ENCODE assay signal across 1 cellular context in the genomic region with DNA sequence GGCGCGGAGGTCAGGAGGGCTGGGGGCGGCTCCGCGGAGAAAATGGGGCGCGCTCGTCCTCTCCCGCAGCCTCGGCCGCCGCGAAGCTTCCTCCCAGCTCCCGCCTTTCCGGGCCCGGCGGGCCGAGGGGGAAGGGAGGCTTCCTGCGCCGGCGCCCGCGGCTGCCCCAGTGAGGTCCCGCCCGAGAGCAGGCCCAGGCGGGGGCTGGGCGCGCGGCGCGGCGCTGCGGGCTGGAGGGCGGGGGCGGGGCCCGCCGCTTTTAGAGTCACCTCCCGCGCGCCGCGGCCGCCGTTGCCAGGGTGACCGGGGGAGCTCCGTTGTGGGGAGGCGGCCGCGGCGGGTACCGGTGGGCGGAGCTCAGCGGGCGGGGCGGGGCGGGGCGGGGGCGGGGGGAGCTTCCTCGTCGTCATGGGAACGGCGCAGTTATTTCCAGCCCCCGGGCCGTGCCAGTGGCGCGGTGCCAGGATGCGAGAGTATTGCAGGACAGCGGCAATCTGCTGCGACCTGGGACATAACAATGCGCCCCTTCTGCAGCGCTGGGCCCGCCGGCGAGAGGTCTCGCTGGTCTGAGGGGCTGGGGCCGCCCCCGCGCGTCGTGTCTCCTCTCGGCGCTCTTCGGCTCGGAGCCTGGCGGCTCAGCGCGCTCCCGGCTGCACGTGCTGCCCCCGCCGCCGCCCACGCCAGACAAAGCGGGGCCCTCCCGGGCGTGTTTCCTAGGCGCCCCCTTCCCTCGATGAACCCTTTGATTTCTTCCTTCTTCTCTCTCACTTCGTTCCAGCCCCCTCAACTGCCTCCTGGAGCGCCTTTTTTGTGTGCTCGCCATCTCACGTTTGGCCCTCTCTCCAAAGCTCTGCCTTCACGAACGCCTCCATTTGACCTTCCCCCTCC.
A peak's percentile ranks its signal among the peaks of the same experiment; 100 is the strongest.
TF ChIP-seq lines count a peak whose summit lies in the region.

No MANE protein-coding gene starts in this region.

TF ChIP-seq in HepG2, 621 proteins besides CTCF, POLR2A, EP300 and RAD21 (continued from another document and continues in another):
- peak; percentile 39; the same call in 1 of the 2 replicates for TF ChIP-seq TBX2 (CRISPR knock-in tag; IDR thresholded peaks at IDR 0.05; ENCODE audit: borderline replicate concordance)
- TF ChIP-seq ZZZ3 (CRISPR knock-in tag; IDR thresholded peaks at IDR 0.05; ENCODE audit: borderline replicate concordance), result no peak
- no peak for TF ChIP-seq ZNF709 (CRISPR knock-in tag; IDR thresholded peaks at IDR 0.05)
- TF ChIP-seq NCOA5 (CRISPR knock-in tag; IDR thresholded peaks at IDR 0.05), result no peak
- no peak for TF ChIP-seq ZNF749 (CRISPR knock-in tag; IDR thresholded peaks at IDR 0.05; ENCODE audit: borderline replicate concordance)
- peak; percentile 84; the same call in 1 of the 2 replicates for TF ChIP-seq ZFP90 (CRISPR knock-in tag; IDR thresholded peaks at IDR 0.05; ENCODE audit: borderline replicate concordance)
- TF ChIP-seq YEATS4 (CRISPR knock-in tag; IDR thresholded peaks at IDR 0.05; ENCODE audit: borderline replicate concordance), result peak; percentile 47; the same call in 1 of the 2 replicates
- no peak; the same call in 1 of the 2 replicates for TF ChIP-seq RNF2 (conservative IDR thresholded peaks at IDR 0.05; ENCODE audit: low read depth)
- TF ChIP-seq CHD2 (IDR thresholded peaks at IDR 0.05; ENCODE audit: low read depth, low read length), result no peak
- TF ChIP-seq MEF2D (CRISPR knock-in tag; IDR thresholded peaks at IDR 0.05), result no peak
- no peak for TF ChIP-seq TBX3 (IDR thresholded peaks at IDR 0.05; ENCODE audit: borderline replicate concordance)
- TF ChIP-seq RARA (CRISPR knock-in tag; IDR thresholded peaks at IDR 0.05), result no peak
- no peak for TF ChIP-seq KDM1A (CRISPR knock-in tag; IDR thresholded peaks at IDR 0.05)
- no peak for TF ChIP-seq ZNF121 (CRISPR knock-in tag; IDR thresholded peaks at IDR 0.05)
- TF ChIP-seq ARHGAP35 (CRISPR knock-in tag; IDR thresholded peaks at IDR 0.05; ENCODE audit: borderline replicate concordance), result no peak
- TF ChIP-seq KLF9 (CRISPR knock-in tag; IDR thresholded peaks at IDR 0.05; ENCODE audit: low read depth), result no peak
- TF ChIP-seq GABPB1 (CRISPR knock-in tag; IDR thresholded peaks at IDR 0.05), result peak; percentile 70
- TF ChIP-seq, protein P1, sequence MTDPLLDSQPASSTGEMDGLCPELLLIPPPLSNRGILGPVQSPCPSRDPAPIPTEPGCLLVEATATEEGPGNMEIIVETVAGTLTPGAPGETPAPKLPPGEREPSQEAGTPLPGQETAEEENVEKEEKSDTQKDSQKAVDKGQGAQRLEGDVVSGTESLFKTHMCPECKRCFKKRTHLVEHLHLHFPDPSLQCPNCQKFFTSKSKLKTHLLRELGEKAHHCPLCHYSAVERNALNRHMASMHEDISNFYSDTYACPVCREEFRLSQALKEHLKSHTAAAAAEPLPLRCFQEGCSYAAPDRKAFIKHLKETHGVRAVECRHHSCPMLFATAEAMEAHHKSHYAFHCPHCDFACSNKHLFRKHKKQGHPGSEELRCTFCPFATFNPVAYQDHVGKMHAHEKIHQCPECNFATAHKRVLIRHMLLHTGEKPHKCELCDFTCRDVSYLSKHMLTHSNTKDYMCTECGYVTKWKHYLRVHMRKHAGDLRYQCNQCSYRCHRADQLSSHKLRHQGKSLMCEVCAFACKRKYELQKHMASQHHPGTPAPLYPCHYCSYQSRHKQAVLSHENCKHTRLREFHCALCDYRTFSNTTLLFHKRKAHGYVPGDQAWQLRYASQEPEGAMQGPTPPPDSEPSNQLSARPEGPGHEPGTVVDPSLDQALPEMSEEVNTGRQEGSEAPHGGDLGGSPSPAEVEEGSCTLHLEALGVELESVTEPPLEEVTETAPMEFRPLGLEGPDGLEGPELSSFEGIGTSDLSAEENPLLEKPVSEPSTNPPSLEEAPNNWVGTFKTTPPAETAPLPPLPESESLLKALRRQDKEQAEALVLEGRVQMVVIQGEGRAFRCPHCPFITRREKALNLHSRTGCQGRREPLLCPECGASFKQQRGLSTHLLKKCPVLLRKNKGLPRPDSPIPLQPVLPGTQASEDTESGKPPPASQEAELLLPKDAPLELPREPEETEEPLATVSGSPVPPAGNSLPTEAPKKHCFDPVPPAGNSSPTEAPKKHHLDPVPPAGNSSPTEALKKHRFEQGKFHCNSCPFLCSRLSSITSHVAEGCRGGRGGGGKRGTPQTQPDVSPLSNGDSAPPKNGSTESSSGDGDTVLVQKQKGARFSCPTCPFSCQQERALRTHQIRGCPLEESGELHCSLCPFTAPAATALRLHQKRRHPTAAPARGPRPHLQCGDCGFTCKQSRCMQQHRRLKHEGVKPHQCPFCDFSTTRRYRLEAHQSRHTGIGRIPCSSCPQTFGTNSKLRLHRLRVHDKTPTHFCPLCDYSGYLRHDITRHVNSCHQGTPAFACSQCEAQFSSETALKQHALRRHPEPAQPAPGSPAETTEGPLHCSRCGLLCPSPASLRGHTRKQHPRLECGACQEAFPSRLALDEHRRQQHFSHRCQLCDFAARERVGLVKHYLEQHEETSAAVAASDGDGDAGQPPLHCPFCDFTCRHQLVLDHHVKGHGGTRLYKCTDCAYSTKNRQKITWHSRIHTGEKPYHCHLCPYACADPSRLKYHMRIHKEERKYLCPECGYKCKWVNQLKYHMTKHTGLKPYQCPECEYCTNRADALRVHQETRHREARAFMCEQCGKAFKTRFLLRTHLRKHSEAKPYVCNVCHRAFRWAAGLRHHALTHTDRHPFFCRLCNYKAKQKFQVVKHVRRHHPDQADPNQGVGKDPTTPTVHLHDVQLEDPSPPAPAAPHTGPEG (CRISPR knock-in tag; IDR thresholded peaks at IDR 0.05), result peak; percentile 30; the same call in 1 of the 2 replicates
- TF ChIP-seq HCFC1 (IDR thresholded peaks at IDR 0.05; ENCODE audit: low read depth, low read length), result no peak
- no peak for TF ChIP-seq STAG1 (CRISPR knock-in tag; IDR thresholded peaks at IDR 0.05)
- TF ChIP-seq ATF7-NPFF (CRISPR knock-in tag; IDR thresholded peaks at IDR 0.05; ENCODE audit: low read depth), result peak; percentile 86; the same call in 1 of the 2 replicates
- no peak for TF ChIP-seq ZNF710 (CRISPR knock-in tag; IDR thresholded peaks at IDR 0.05; ENCODE audit: borderline replicate concordance)
- peak; percentile 25; the same call in 1 of the 2 replicates for TF ChIP-seq ETV5 (CRISPR knock-in tag; IDR thresholded peaks at IDR 0.05; ENCODE audit: borderline replicate concordance)
- TF ChIP-seq ZNF572 (CRISPR knock-in tag; IDR thresholded peaks at IDR 0.05), result no peak
- no peak for TF ChIP-seq ZNF850 (CRISPR knock-in tag; conservative IDR thresholded peaks at IDR 0.05)
- TF ChIP-seq SMAD1 (CRISPR knock-in tag; IDR thresholded peaks at IDR 0.05; ENCODE audit: borderline replicate concordance, low read depth), result no peak
- TF ChIP-seq, protein P2, sequence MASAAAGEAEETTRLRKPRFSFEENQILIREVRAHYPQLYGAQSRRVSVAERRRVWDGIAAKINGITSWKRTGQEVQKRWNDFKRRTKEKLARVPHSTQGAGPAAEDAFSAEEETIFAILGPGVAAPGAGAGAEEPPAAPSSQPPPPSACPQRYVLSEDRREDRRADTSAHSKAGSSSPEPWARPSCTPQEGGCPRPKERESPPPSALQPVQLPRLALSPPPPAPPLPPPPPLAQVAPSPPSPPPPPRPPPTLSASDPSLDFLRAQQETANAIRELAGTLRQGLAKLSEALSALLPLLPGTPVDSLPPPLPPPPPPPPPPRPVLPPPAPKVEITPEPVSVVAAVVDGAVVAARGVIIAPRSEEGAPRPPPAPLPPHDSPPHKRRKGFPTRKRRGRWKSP (CRISPR knock-in tag; IDR thresholded peaks at IDR 0.05), result peak; percentile 43; the same call in 1 of the 2 replicates
- TF ChIP-seq ZNF75D (CRISPR knock-in tag; IDR thresholded peaks at IDR 0.05; ENCODE audit: borderline replicate concordance), result no peak
- TF ChIP-seq, protein P3, sequence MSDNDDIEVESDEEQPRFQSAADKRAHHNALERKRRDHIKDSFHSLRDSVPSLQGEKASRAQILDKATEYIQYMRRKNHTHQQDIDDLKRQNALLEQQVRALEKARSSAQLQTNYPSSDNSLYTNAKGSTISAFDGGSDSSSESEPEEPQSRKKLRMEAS (IDR thresholded peaks at IDR 0.05), result peak; percentile 54
- TF ChIP-seq MIXL1 (CRISPR knock-in tag; IDR thresholded peaks at IDR 0.05), result no peak
- no peak for TF ChIP-seq GMEB1 (CRISPR knock-in tag; IDR thresholded peaks at IDR 0.05; ENCODE audit: borderline replicate concordance)
- no peak for TF ChIP-seq ZNF296 (CRISPR knock-in tag; conservative IDR thresholded peaks at IDR 0.05)
- TF ChIP-seq ZNF567 (CRISPR knock-in tag; IDR thresholded peaks at IDR 0.05; ENCODE audit: borderline replicate concordance), result no peak
- no peak for TF ChIP-seq SP2 (CRISPR knock-in tag; IDR thresholded peaks at IDR 0.05)
- no peak for TF ChIP-seq NONO (IDR thresholded peaks at IDR 0.05)
- TF ChIP-seq NONO (CRISPR knock-in tag; conservative IDR thresholded peaks at IDR 0.05), result 0 out of 2 replicates have a peak, but pooled peaks have one; percentile 25
- no peak for TF ChIP-seq DZIP1 (CRISPR knock-in tag; IDR thresholded peaks at IDR 0.05)
- TF ChIP-seq ZFAT (CRISPR knock-in tag; conservative IDR thresholded peaks at IDR 0.05), result no peak
- no peak for TF ChIP-seq ARNTL (CRISPR knock-in tag; IDR thresholded peaks at IDR 0.05)
- TF ChIP-seq PHF8 (CRISPR knock-in tag; IDR thresholded peaks at IDR 0.05), result peak; percentile 23; the same call in 1 of the 2 replicates
- TF ChIP-seq ZNF839 (CRISPR knock-in tag; IDR thresholded peaks at IDR 0.05; ENCODE audit: borderline replicate concordance), result no peak
- no peak for TF ChIP-seq ZNF224 (CRISPR knock-in tag; IDR thresholded peaks at IDR 0.05)
- TF ChIP-seq ZNF501 (CRISPR knock-in tag; IDR thresholded peaks at IDR 0.05), result peak; percentile 58; the same call in 1 of the 2 replicates
- no peak for TF ChIP-seq TCF7L2 (IDR thresholded peaks at IDR 0.05; ENCODE audit: low read depth, low read length)
- 0 out of 2 replicates have a peak, but pooled peaks have one; percentile 4 for TF ChIP-seq ARID2 (CRISPR knock-in tag; IDR thresholded peaks at IDR 0.05; ENCODE audit: borderline replicate concordance)
- peak; percentile 65; the same call in 1 of the 2 replicates for TF ChIP-seq ZIK1 (CRISPR knock-in tag; IDR thresholded peaks at IDR 0.05; ENCODE audit: borderline replicate concordance, low read depth)
- TF ChIP-seq ZNF740 (CRISPR knock-in tag; IDR thresholded peaks at IDR 0.05), result no peak
- TF ChIP-seq ATF2 (CRISPR knock-in tag; IDR thresholded peaks at IDR 0.05), result no peak
